Comparison of ENCODE assay signal across 8 cellular contexts in the genomic region with DNA sequence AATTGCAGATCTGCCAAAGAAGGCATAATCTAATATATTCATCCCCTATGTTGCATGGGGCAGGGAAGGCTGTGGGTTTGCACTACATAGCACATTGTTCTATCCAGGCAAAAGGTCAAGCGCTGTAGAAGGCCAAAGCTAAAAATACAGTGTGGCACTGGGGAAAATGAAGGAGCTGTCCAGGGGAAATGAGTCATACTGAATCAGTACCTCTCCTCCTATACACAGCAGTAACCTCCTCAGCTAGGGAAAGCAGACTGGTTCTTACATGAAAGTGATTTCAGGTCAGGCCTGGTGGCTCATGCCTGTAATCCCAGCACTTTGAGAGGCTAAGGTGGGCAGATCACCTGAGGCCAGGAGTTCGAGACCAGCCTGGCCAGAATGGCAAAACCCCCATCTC. TPM values are rescaled to one million over a fixed set of nuclear protein-coding genes. Genes with fewer than 3 reads are reported as not detected.
A peak's percentile ranks its signal among the peaks of the same experiment; 100 is the strongest.
DNase-seq lines count a peak whose midpoint lies in the region; TF ChIP-seq lines count a peak whose summit lies in the region.

No MANE protein-coding gene starts in this region.

- H3K9ac ChIP-seq in liver (ENCODE audit: low read depth in 1 of 2, low read length in 2 of 2) (no peak overlapping the region), Karpas-422 (ENCODE audit: low read length) (no peak overlapping the region)

- CTCF ChIA-PET in AG04449 (lab: Yijun Ruan, JAX) = interaction anchor here (0.6 to 1.0 kb wide), 2 partner anchors 14 to 16 kb away, joined by 3 read pairs; no protein-coding TSS in a partner anchor

- no peaks in the 10 kb centered on the region for H3K79me2 ChIP-seq in Karpas-422 (ENCODE audit: low read length)

- no peak overlapping the region for H2AFZ ChIP-seq in Karpas-422 (ENCODE audit: low read length)

- WGBS in liver = 82% methylated on average over 2 of the region's 2 CpGs

- no peaks in the 10 kb centered on the region for H3K27me3 Mint-ChIP-seq in chondrocyte (ENCODE audit: low read depth)

- no peak for TF ChIP-seq RAD21 in liver (IDR thresholded peaks at IDR 0.05)

- H3K4me1 Mint-ChIP-seq in chondrocyte (ENCODE audit: low read depth) = peaks cover 38% of the 10 kb centered on the region

- POLR2A ChIA-PET in AG04449 (lab: Yijun Ruan, JAX) = interaction anchor here (0.7 kb wide), 1 partner anchor 17 kb away, joined by 4 read pairs; no protein-coding TSS in a partner anchor

- H3K27me3 ChIP-seq in MG63 (no peaks in the 10 kb centered on the region), liver (ENCODE audit: control insufficient read depth in 4 of 4, insufficient read depth in 4 of 4, low read length in 3 of 4) (no peaks in the 10 kb centered on the region), Karpas-422 (ENCODE audit: low read length) (no peaks in the 10 kb centered on the region)
- peaks cover 4% of the 10 kb centered on the region for H3K27me3 ChIP-seq in effector memory CD4-positive, alpha-beta T cell (replicated peaks; ENCODE audit: control insufficient read depth, insufficient read depth, low read length, poor library complexity, severe bottlenecking)

- peak overlapping the region; percentile 83 for H3K27ac Mint-ChIP-seq in chondrocyte (ENCODE audit: unreplicated experiment)

- H3K4me2 ChIP-seq in Karpas-422 (ENCODE audit: low read depth, low read length, poor library complexity, severe bottlenecking) = no peak overlapping the region

- H3K9me2 ChIP-seq in Karpas-422 (replicated peaks; ENCODE audit: insufficient read depth, low read length) = no peaks in the 10 kb centered on the region

- DNase-seq in AG04449 (ENCODE audit: low read depth, low spot score) = peak; percentile 82
- DNase-seq in MG63 = peak; percentile 76
- no peak for DNase-seq in chondrocyte (ENCODE audit: low spot score)
- no peak for DNase-seq in effector memory CD4-positive, alpha-beta T cell
- no peak for DNase-seq in NCI-H146 (lab: John Stamatoyannopoulos, UW)
- DNase-seq in NCI-H2081 treated with DMSO at 0.1 percent for 48 hours (lab: John Stamatoyannopoulos, UW) = no peak
- DNase-seq in Karpas-422 = no peak

- no peak overlapping the region for H3K4me3 Mint-ChIP-seq in chondrocyte (ENCODE audit: unreplicated experiment)

- peaks cover 10 to 25% (median 21%) of the 10 kb centered on the region in 4 donors for H3K4me1 ChIP-seq in liver (ENCODE audit: control insufficient read depth in 4 of 4, insufficient read depth in 4 of 4, low read length in 3 of 4)
- no peaks in the 10 kb centered on the region for H3K4me1 ChIP-seq in effector memory CD4-positive, alpha-beta T cell (ENCODE audit: control insufficient read depth, insufficient read depth, low read length, poor library complexity, severe bottlenecking)
- H3K4me1 ChIP-seq in Karpas-422 (ENCODE audit: low read length) = no peaks in the 10 kb centered on the region

- H3K36me3 ChIP-seq in MG63 (no peaks in the 10 kb centered on the region), liver (ENCODE audit: control insufficient read depth in 4 of 4, insufficient read depth in 3 of 4, low read depth in 1 of 4, low read length in 3 of 4) (no peaks in the 10 kb centered on the region), Karpas-422 (ENCODE audit: insufficient read depth, low read length) (no peaks in the 10 kb centered on the region)
- H3K36me3 ChIP-seq in effector memory CD4-positive, alpha-beta T cell (ENCODE audit: control insufficient read depth, insufficient read depth, low read length) = no peaks in the 10 kb centered on the region

- H3K4me3 ChIP-seq in AG04449 (ENCODE audit: low read depth, low read length) (no peak overlapping the region), MG63 (no peak overlapping the region), liver (ENCODE audit: low read depth in 1 of 3, low read length in 3 of 3) (no peak overlapping the region), Karpas-422 (ENCODE audit: low read length) (no peak overlapping the region)
- no peak overlapping the region for H3K4me3 ChIP-seq in effector memory CD4-positive, alpha-beta T cell (ENCODE audit: insufficient read depth, low read depth, low read length, poor library complexity, severe bottlenecking)

- H3K27ac ChIP-seq in liver (ENCODE audit: low read depth in 1 of 2, low read length in 2 of 2) = no peak overlapping the region
- no peak overlapping the region for H3K27ac ChIP-seq in effector memory CD4-positive, alpha-beta T cell (ENCODE audit: insufficient read depth, low read length, poor library complexity, severe bottlenecking)
- H3K27ac ChIP-seq in Karpas-422 (ENCODE audit: low read length) = no peak overlapping the region

- H4K20me1 ChIP-seq in Karpas-422 (ENCODE audit: insufficient read depth, low read depth, low read length) = no peaks in the 10 kb centered on the region

- no peaks in the 10 kb centered on the region for H3K36me3 Mint-ChIP-seq in chondrocyte (ENCODE audit: low read depth)

- no peak for TF ChIP-seq CTCF in AG04449 (IDR thresholded peaks at IDR 0.05; ENCODE audit: insufficient read depth, low read length, missing control alignments)
- no peak for TF ChIP-seq CTCF in chondrocyte (IDR thresholded peaks at IDR 0.05)
- no peak for TF ChIP-seq CTCF in liver (IDR thresholded peaks at IDR 0.05; ENCODE audit: low read depth, low read length, missing input control)

- H3K9me3 Mint-ChIP-seq in chondrocyte (ENCODE audit: low read depth) = no peaks in the 10 kb centered on the region

- no peaks in the 10 kb centered on the region for H3K9me3 ChIP-seq in MG63
- H3K9me3 ChIP-seq in liver (ENCODE audit: control insufficient read depth in 4 of 4, low read length in 3 of 4) = no peaks in the 10 kb centered on the region
- no peaks in the 10 kb centered on the region for H3K9me3 ChIP-seq in effector memory CD4-positive, alpha-beta T cell (ENCODE audit: control insufficient read depth, low read length)
- no peaks in the 10 kb centered on the region for H3K9me3 ChIP-seq in Karpas-422 (ENCODE audit: low read length)

TF ChIP-seq in liver, 16 proteins besides CTCF, POLR2A, EP300 and RAD21 (continues in another document):
- TF ChIP-seq, protein P1, sequence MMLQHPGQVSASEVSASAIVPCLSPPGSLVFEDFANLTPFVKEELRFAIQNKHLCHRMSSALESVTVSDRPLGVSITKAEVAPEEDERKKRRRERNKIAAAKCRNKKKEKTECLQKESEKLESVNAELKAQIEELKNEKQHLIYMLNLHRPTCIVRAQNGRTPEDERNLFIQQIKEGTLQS (IDR thresholded peaks at IDR 0.05) = peak; percentile 18
- TF ChIP-seq HNF4A (conservative IDR thresholded peaks at IDR 0.05) (no peak), ZBTB33 (IDR thresholded peaks at IDR 0.05) (peak; percentile 21), EGR1 (IDR thresholded peaks at IDR 0.05; ENCODE audit: low read depth in 2 of 2) (no peak), YY1 (IDR thresholded peaks at IDR 0.05) (peak; percentile 74), HNF4G (IDR thresholded peaks at IDR 0.05) (no peak), SP1 (IDR thresholded peaks at IDR 0.05) (peak; percentile 76), RXRA (IDR thresholded peaks at IDR 0.05) (peak; percentile 71 to 86), JUND (IDR thresholded peaks at IDR 0.05) (peak; percentile 91 to 98), FOXA1 (IDR thresholded peaks at IDR 0.05) (no peak), NR2F2 (IDR thresholded peaks at IDR 0.05) (peak; percentile 69), TAF1 (conservative IDR thresholded peaks at IDR 0.05) (no peak)
- TF ChIP-seq, protein P2, sequence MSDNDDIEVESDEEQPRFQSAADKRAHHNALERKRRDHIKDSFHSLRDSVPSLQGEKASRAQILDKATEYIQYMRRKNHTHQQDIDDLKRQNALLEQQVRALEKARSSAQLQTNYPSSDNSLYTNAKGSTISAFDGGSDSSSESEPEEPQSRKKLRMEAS (IDR thresholded peaks at IDR 0.05) = peak; percentile 43

RNA-seq across cellular contexts. Expression of gene SLC25A4, which starts 31.0 kb away (rescaled TPM):
- total RNA-seq in MG63 (2014; rRNA removed; shearing (Covaris generic); ENCODE audit: low replicate concordance) = 6.3 and 13.7 TPM in 2 replicates
- 48.9 to 61.5 TPM (median 61.0 TPM) in 3 replicates for total RNA-seq in chondrocyte
- 10 to 100 TPM in 1 of 2 donors, 1 to 10 TPM in 1; 4.4 to 30.0 TPM for total RNA-seq in liver
- polyA plus RNA-seq in liver = 10 to 100 TPM; 23.6 to 64.2 TPM
- 19.5 and 31.8 TPM in 2 replicates for total RNA-seq in Karpas-422 (2014; rRNA removed; shearing (Covaris generic); ENCODE audit: low replicate concordance)

Comparison
In these comparisons a context has a peak if more than half of its experiments do, and no peak if none do; other contexts are left out.
1. DNase-seq: peak in AG04449 (single experiment) and MG63 (single experiment); none in chondrocyte (single experiment), effector memory CD4-positive, alpha-beta T cell (0 of 3), NCI-H146 (single experiment), NCI-H2081 treated with DMSO at 0.1 percent for 48 hours (single experiment) and Karpas-422 (single experiment).